In genomic region chr5:163916376-163916775, GRCh38 we compare ENCODE assay signal across 8 cellular contexts.
DNase-seq lines count a peak whose midpoint lies in the region; ATAC-seq lines count a peak whose summit lies in the region.

No MANE protein-coding gene starts in this region.

- DNase-seq in MV-4-11 (lab: John Stamatoyannopoulos, UW) (peak; percentile 98), iris pigment epithelial cell (ENCODE audit: low read depth) (peak; percentile 93), NCI-H1417 treated with DMSO at 0.1 percent for 48 hours (lab: John Stamatoyannopoulos, UW) (no peak), occipital lobe (lab: John Stamatoyannopoulos, UW) (no peak), epidermal melanocyte (ENCODE audit: insufficient read length, low spot score) (no peak), NCI-H2029 treated with DMSO at 0.1 percent for 48 hours (lab: John Stamatoyannopoulos, UW) (no peak)

- ATAC-seq in GM18867 (IDR thresholded peaks at IDR 0.05; ENCODE audit: unreplicated experiment) (peak; percentile 83), HG02610 (IDR thresholded peaks at IDR 0.05; ENCODE audit: unreplicated experiment) (peak; percentile 93)

Comparison
In these comparisons a context has a peak if more than half of its experiments do, and no peak if none do; other contexts are left out.
1. DNase-seq: peak in MV-4-11 (single experiment) and iris pigment epithelial cell (single experiment); none in NCI-H1417 treated with DMSO at 0.1 percent for 48 hours (single experiment), occipital lobe (single experiment), epidermal melanocyte (single experiment) and NCI-H2029 treated with DMSO at 0.1 percent for 48 hours (single experiment).